1 cellular context compared by ENCODE assay signal in genomic region chr6:157614026-157614484, GRCh38.
A peak's percentile ranks its signal among the peaks of the same experiment; 100 is the strongest.
TF ChIP-seq lines count a peak whose summit lies in the region.

No MANE protein-coding gene starts in this region.

TF ChIP-seq in HepG2, 621 proteins besides CTCF, POLR2A, EP300 and RAD21 (continued from another document):
- TF ChIP-seq TERF1 (CRISPR knock-in tag; IDR thresholded peaks at IDR 0.05) (no peak), PITX1 (CRISPR knock-in tag; IDR thresholded peaks at IDR 0.05) (no peak), CERS6 (CRISPR knock-in tag; IDR thresholded peaks at IDR 0.05) (no peak), ZMYM3 (CRISPR knock-in tag; IDR thresholded peaks at IDR 0.05) (no peak), ZBTB20 (CRISPR knock-in tag; IDR thresholded peaks at IDR 0.05; ENCODE audit: borderline replicate concordance, low read depth) (no peak), ZNF225 (CRISPR knock-in tag; IDR thresholded peaks at IDR 0.05) (no peak), ZNF160 (CRISPR knock-in tag; IDR thresholded peaks at IDR 0.05) (no peak), NR3C1 (CRISPR knock-in tag; IDR thresholded peaks at IDR 0.05) (no peak), ZBTB14 (CRISPR knock-in tag; IDR thresholded peaks at IDR 0.05) (no peak), NR2F2 (IDR thresholded peaks at IDR 0.05; ENCODE audit: borderline replicate concordance, low read depth) (no peak), ZNF569 (CRISPR knock-in tag; IDR thresholded peaks at IDR 0.05; ENCODE audit: borderline replicate concordance) (no peak), MAX (IDR thresholded peaks at IDR 0.05) (no peak), HNF4G (IDR thresholded peaks at IDR 0.05; ENCODE audit: borderline replicate concordance, low read depth, low read length) (peak; percentile 40; the same call in 1 of the 2 replicates), HNF4G (CRISPR knock-in tag; IDR thresholded peaks at IDR 0.05; ENCODE audit: borderline replicate concordance, low read depth) (no peak), KDM6A (CRISPR knock-in tag; IDR thresholded peaks at IDR 0.05; ENCODE audit: low read depth) (no peak), ZNF280D (CRISPR knock-in tag; IDR thresholded peaks at IDR 0.05) (no peak), ATF7-NPFF (CRISPR knock-in tag; IDR thresholded peaks at IDR 0.05; ENCODE audit: low read depth) (no peak), ZFAT (CRISPR knock-in tag; conservative IDR thresholded peaks at IDR 0.05) (no peak), FOXJ3 (CRISPR knock-in tag; IDR thresholded peaks at IDR 0.05; ENCODE audit: borderline replicate concordance) (no peak)
